ENCODE assay signal across 23 cellular contexts in genomic region chr11:28268925-28269324, GRCh38.
"Had no signal": no experiment of that assay in that cellular context is flagged by ENCODE, and none has a peak within 500 bp of the region (broad histone marks: within the 10 kb centered on the region; RNA-seq: fewer than 3 reads in every experiment).

No MANE protein-coding gene starts in this region.

- H3K27ac ChIP-seq: colonic mucosa, epithelial cell of prostate, esophagus squamous epithelium, gastrocnemius medialis, heart right ventricle, left lung, lower lobe of right lung had no signal

- DNase-seq: colonic mucosa; cortex of kidney; effector CD8-positive, alpha-beta T cell; effector memory CD8-positive, alpha-beta T cell; endodermal cell; erythroblast; esophagus squamous epithelium; foreskin fibroblast; foreskin melanocyte; gastrocnemius medialis; glutamatergic neuron; head of caudate nucleus; heart right ventricle; hippocampal formation; left cardiac atrium; left lung; left ventricle myocardium superior; lower lobe of right lung; mesenchymal stem cell; midbrain; naive thymus-derived CD4-positive, alpha-beta T cell had no signal

- H3K36me3 ChIP-seq: colonic mucosa, esophagus squamous epithelium, gastrocnemius medialis, heart right ventricle, left lung, lower lobe of right lung had no signal

- H3K4me1 ChIP-seq: colonic mucosa, esophagus squamous epithelium, gastrocnemius medialis, heart right ventricle, left lung, lower lobe of right lung had no signal

- ATAC-seq: effector memory CD8-positive, alpha-beta T cell; esophagus mucosa; gastrocnemius medialis; heart right ventricle; left cardiac atrium; left lung; left ventricle myocardium superior; lower lobe of right lung; naive thymus-derived CD4-positive, alpha-beta T cell had no signal

- H3K27me3 ChIP-seq: colonic mucosa, esophagus squamous epithelium, gastrocnemius medialis, heart right ventricle, left lung had no signal

- H3K4me3 ChIP-seq: colonic mucosa, esophagus squamous epithelium, gastrocnemius medialis, heart right ventricle, left lung, lower lobe of right lung had no signal

- H3K9me3 ChIP-seq: colonic mucosa, esophagus squamous epithelium, gastrocnemius medialis, left lung, lower lobe of right lung had no signal
